ENCODE assay signal across 12 cellular contexts in the genomic region with DNA sequence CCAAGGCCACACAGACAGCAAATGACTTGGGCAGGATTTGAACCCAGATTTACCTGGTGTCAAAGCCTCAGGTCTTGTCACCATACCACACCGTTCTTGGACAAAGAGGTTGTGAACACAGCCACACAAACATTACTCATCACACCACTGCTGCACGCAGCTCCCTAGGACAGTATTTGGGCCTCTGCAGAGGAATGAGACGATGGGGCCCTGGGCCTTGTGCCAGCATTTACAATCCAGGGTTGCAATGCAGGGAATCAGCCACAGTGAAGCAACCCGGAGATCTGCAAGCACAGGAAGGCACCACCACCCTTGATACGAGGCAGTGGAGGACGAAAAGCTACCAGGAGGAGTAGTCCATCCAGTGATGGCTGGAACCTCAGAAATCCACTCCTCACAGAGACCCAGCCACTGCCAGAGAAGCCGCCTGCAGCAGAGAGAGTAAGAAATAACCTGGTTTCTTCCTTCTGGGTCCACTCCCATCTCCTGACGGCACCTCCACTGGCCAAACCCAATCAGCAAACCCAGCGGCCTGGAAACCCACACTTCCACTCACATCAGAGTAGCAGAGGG. TPM values are rescaled to one million over a fixed set of nuclear protein-coding genes. Genes with fewer than 3 reads are reported as not detected.
DNase-seq lines count a peak whose midpoint lies in the region; ATAC-seq and TF ChIP-seq lines count a peak whose summit lies in the region.
"Had no signal": no experiment of that assay in that cellular context is flagged by ENCODE, and none has a peak within 500 bp of the region (broad histone marks: within the 10 kb centered on the region; RNA-seq: fewer than 3 reads in every experiment).

No MANE protein-coding gene starts in this region.

- peak overlapping the region; percentile 90 for H2BK20ac ChIP-seq in IMR-90 (ENCODE audit: low read depth, low read length)

- dilution Hi-C loops in IMR-90 (cut with HindIII; ENCODE audit: low sequenced_read_pairs, unreplicated experiment): no loop called here

- H3K36me3 Mint-ChIP-seq in chondrocyte (ENCODE audit: low read depth): no peaks in the 10 kb centered on the region
- no peaks in the 10 kb centered on the region for H3K36me3 Mint-ChIP-seq in nephron (ENCODE audit: low read depth)
- H3K36me3 Mint-ChIP-seq: natural killer cell treated with Interleukin-12 subunit alpha and Interleukin-12 subunit beta and Interleukin-15 and Interleukin-18, amount 100 ng/mL, for 72 hours had no signal

- H3K27me3 Mint-ChIP-seq in chondrocyte (ENCODE audit: low read depth) (no peaks in the 10 kb centered on the region), nephron (ENCODE audit: low read depth) (peaks cover 29% of the 10 kb centered on the region)

- H3K14ac ChIP-seq in IMR-90 (replicated peaks; ENCODE audit: low read depth, low read length): peak overlapping the region; percentile 78

- H3K56ac ChIP-seq in IMR-90 (ENCODE audit: extremely low read depth, insufficient read depth, low read length): peak overlapping the region; percentile 46; the same call in 1 of the 2 replicates

- H3K9me3 Mint-ChIP-seq in chondrocyte (ENCODE audit: low read depth) (no peaks in the 10 kb centered on the region), nephron (no peaks in the 10 kb centered on the region)
- H3K9me3 Mint-ChIP-seq: natural killer cell treated with Interleukin-12 subunit alpha and Interleukin-12 subunit beta and Interleukin-15 and Interleukin-18, amount 100 ng/mL, for 72 hours; stimulated activated naive CD8-positive, alpha-beta T cell treated with anti-CD3 and anti-CD28 coated beads, Interleukin-15, Interleukin-2, amounts not matched to agents 100 ng/mL and 50 ng/mL, for 24 hours had no signal

- peak overlapping the region; percentile 78 for H2AFZ ChIP-seq in IMR-90 (replicated peaks; ENCODE audit: low read length, poor library complexity)

- H3K9me3 ChIP-seq in IMR-90 (ENCODE audit: control insufficient read depth, insufficient read depth, low read length): no peaks in the 10 kb centered on the region

- H4K91ac ChIP-seq in IMR-90 (ENCODE audit: insufficient read depth, low read depth, low read length): peak overlapping the region; percentile 91

- no peak for TF ChIP-seq CTCF in BJ (IDR thresholded peaks at IDR 0.05; ENCODE audit: insufficient read depth, low read depth, low read length)
- no peak for TF ChIP-seq CTCF in IMR-90 (conservative IDR thresholded peaks at IDR 0.05; ENCODE audit: low read depth, low read length)
- TF ChIP-seq CTCF in chondrocyte (IDR thresholded peaks at IDR 0.05): no peak
- TF ChIP-seq CTCF in nephron (IDR thresholded peaks at IDR 0.05; ENCODE audit: unreplicated experiment in 3 of 3): no peak

- peaks cover 18% of the 10 kb centered on the region for H3K9me1 ChIP-seq in IMR-90 (ENCODE audit: insufficient read depth, low read length)

- peak; percentile 31; the same call in 1 of the 2 replicates for TF ChIP-seq RAD21 in IMR-90 (IDR thresholded peaks at IDR 0.05; ENCODE audit: low read length)

- peaks cover 0 to 28% of the 10 kb centered on the region in 2 experiments; a peak in 2 of 4 replicates for H3K79me1 ChIP-seq in IMR-90 (ENCODE audit: low read depth in 1 of 2, low read length in 2 of 2)

- CTCF ChIA-PET in BJ (lab: Yijun Ruan, JAX) (no interaction called here), IMR-90 (lab: Yijun Ruan, JAX) (interaction anchor here (0.6 to 0.8 kb wide), 3 partner anchors 23 to 103 kb away, joined by 3 to 5 read pairs (median 3); no protein-coding TSS in a partner anchor)

- H3K18ac ChIP-seq in IMR-90 (ENCODE audit: low read depth, low read length): peak overlapping the region; percentile 84

- peak overlapping the region; percentile 92 for H3K4ac ChIP-seq in IMR-90 (ENCODE audit: low read depth, low read length)

- DNase-seq in BJ (ENCODE audit: low read depth): peak; percentile 47
- peak; percentile 91 for DNase-seq in IMR-90
- no peak for DNase-seq in chondrocyte (ENCODE audit: low spot score)
- no peak for DNase-seq in NCI-H2107 treated with DMSO at 0.1 percent for 48 hours (lab: John Stamatoyannopoulos, UW; ENCODE audit: unreplicated experiment)
- DNase-seq: activated CD4-positive, alpha-beta T cell treated with anti-CD3 and anti-CD28 coated beads for 48 hours; Kasumi-1 had no signal

- BruUV-seq in IMR-90 (replicated peaks; lab: Mats Ljungman, UMichigan): no TSS peak

- H3K4me1 ChIP-seq in IMR-90 (ENCODE audit: control insufficient read depth, insufficient read depth, low read length): peaks cover 16% of the 10 kb centered on the region

- peak overlapping the region; percentile 32; the same call in 2 of the 3 replicates for H2BK15ac ChIP-seq in IMR-90 (ENCODE audit: low read depth, low read length)

- peak overlapping the region; percentile 71 for H3K27ac ChIP-seq in IMR-90 (ENCODE audit: insufficient read depth, low read length)

- peaks cover 2% of the 10 kb centered on the region for H4K20me1 ChIP-seq in IMR-90 (ENCODE audit: insufficient read depth, low read length)

- in situ Hi-C loops in IMR-90 (cut with MboI; ENCODE audit: low sequenced_read_pairs): loop anchor here (5.0 kb wide), 1 partner anchor 281 kb away; no protein-coding TSS in a partner anchor

- H4K5ac ChIP-seq in IMR-90 (ENCODE audit: low read depth, low read length): peak overlapping the region; percentile 71

- ATAC-seq in IMR-90 (ENCODE audit: low read depth) (peak; percentile 13), HG03571 (IDR thresholded peaks at IDR 0.05; ENCODE audit: unreplicated experiment) (no peak), HG03460 (IDR thresholded peaks at IDR 0.05; ENCODE audit: unreplicated experiment) (no peak), GM18502 (IDR thresholded peaks at IDR 0.05; ENCODE audit: poor library complexity, unreplicated experiment) (no peak)
- ATAC-seq: natural killer cell treated with Interleukin-12 subunit alpha and Interleukin-12 subunit beta and Interleukin-15 and Interleukin-18, amount 100 ng/mL, for 72 hours had no signal

- 13% methylated on average over 5 of the region's 9 CpGs; no CpG with 5 or more reads in 1 of the 2 experiments for WGBS in IMR-90 (ENCODE audit: extremely low coverage in 2 of 2, insufficient read length in 1 of 2), 2 experiments

- peak overlapping the region; percentile 11 to 75; a peak in 3 of 4 replicates for H4K8ac ChIP-seq in IMR-90 (ENCODE audit: low read depth in 2 of 2, low read length in 2 of 2)

- peak overlapping the region; percentile 82 for H2AK9ac ChIP-seq in IMR-90 (replicated peaks; ENCODE audit: low read depth, low read length, poor library complexity)

- H3K4me3 Mint-ChIP-seq in chondrocyte (ENCODE audit: unreplicated experiment) (no peak overlapping the region), nephron (peak overlapping the region; percentile 1 to 69 (median 52))
- H3K4me3 Mint-ChIP-seq: natural killer cell treated with Interleukin-12 subunit alpha and Interleukin-12 subunit beta and Interleukin-15 and Interleukin-18, amount 100 ng/mL, for 72 hours; stimulated activated naive CD8-positive, alpha-beta T cell treated with anti-CD3 and anti-CD28 coated beads, Interleukin-15, Interleukin-2, amounts not matched to agents 100 ng/mL and 50 ng/mL, for 24 hours had no signal

- H3K36me3 ChIP-seq in BJ (ENCODE audit: control insufficient read depth, insufficient read depth, low read length) (peaks cover 1% of the 10 kb centered on the region; the same call in 1 of the 2 replicates), IMR-90 (ENCODE audit: control insufficient read depth, insufficient read depth, low read length) (no peaks in the 10 kb centered on the region)

- peak overlapping the region; percentile 85 for H2BK5ac ChIP-seq in IMR-90 (ENCODE audit: low read depth, low read length, poor library complexity, severe bottlenecking)

- H3K9ac ChIP-seq in IMR-90 (ENCODE audit: low read depth, low read length): peak overlapping the region; percentile 11

- peak overlapping the region; percentile 52 for H3K4me2 ChIP-seq in IMR-90 (ENCODE audit: low read depth, low read length)

- no peak for TF ChIP-seq POLR2A in IMR-90 (IDR thresholded peaks at IDR 0.05; ENCODE audit: low read depth, low read length)

- H2BK120ac ChIP-seq in IMR-90 (ENCODE audit: low read depth, low read length): peak overlapping the region; percentile 89

- H3K23ac ChIP-seq in IMR-90 (ENCODE audit: low read depth, low read length): peak overlapping the region; percentile 39; the same call in 1 of the 2 replicates

- H3K4me1 Mint-ChIP-seq in chondrocyte (ENCODE audit: low read depth) (peaks cover 26% of the 10 kb centered on the region), nephron (peaks cover 24% of the 10 kb centered on the region)

- H3K27ac Mint-ChIP-seq in chondrocyte (ENCODE audit: unreplicated experiment) (peak overlapping the region; percentile 67), nephron (no peak overlapping the region)
- H3K27ac Mint-ChIP-seq: natural killer cell treated with Interleukin-12 subunit alpha and Interleukin-12 subunit beta and Interleukin-15 and Interleukin-18, amount 100 ng/mL, for 72 hours; stimulated activated naive CD8-positive, alpha-beta T cell treated with anti-CD3 and anti-CD28 coated beads, Interleukin-15, Interleukin-2, amounts not matched to agents 100 ng/mL and 50 ng/mL, for 24 hours had no signal

- POLR2A ChIA-PET in BJ (lab: Charles Lee) (interaction anchor here (0.6 kb wide), 1 partner anchor 1920 kb away, joined by 3 read pairs; no protein-coding TSS in a partner anchor), IMR-90 (lab: Charles Lee; ENCODE audit: unreplicated experiment) (no interaction called here)

- H3K27me3 ChIP-seq in BJ (ENCODE audit: control insufficient read depth, insufficient read depth, low read length) (no peaks in the 10 kb centered on the region), IMR-90 (ENCODE audit: control insufficient read depth, insufficient read depth, low read length) (no peaks in the 10 kb centered on the region)

- H2AK5ac ChIP-seq in IMR-90 (ENCODE audit: low read depth, low read length): peak overlapping the region; percentile 93

- intact Hi-C loops in IMR-90 (cut with micrococcal nuclease): no loop called here

- H3K4me3 ChIP-seq in BJ (ENCODE audit: low read depth, low read length): no peak overlapping the region
- H3K4me3 ChIP-seq in IMR-90 (ENCODE audit: insufficient read depth, low read depth, low read length): no peak overlapping the region

TF ChIP-seq in IMR-90, 13 proteins besides CTCF, POLR2A, EP300 and RAD21 (continues in another document):
- no peak for TF ChIP-seq MAFK (IDR thresholded peaks at IDR 0.05; ENCODE audit: low read depth, low read length)
- no peak for TF ChIP-seq FOS (IDR thresholded peaks at IDR 0.05; ENCODE audit: low read depth, low read length)

RNA-seq across cellular contexts. Expression of a gene that starts 3.7 kb away (rescaled TPM):
- polyA plus RNA-seq in BJ (2011; rRNA removed) (28.2 and 29.8 TPM in 2 replicates), IMR-90 (2012; rRNA removed) (44.7 and 45.3 TPM in 2 replicates)
- 43.7 and 64.0 TPM in 2 replicates for polyA minus RNA-seq in BJ (2011; rRNA and poly(A)+ RNA removed)
- total RNA-seq in IMR-90 (2012; rRNA removed) (29.0 and 38.6 TPM in 2 replicates), chondrocyte (43.9 to 54.4 TPM (median 50.8 TPM) in 3 replicates)
- polyA plus RNA-seq in IMR-90 (2012; cell fraction: cytosol; rRNA removed): 26.0 and 32.1 TPM in 2 replicates
- 165 and 175 TPM in 2 replicates for polyA plus RNA-seq in IMR-90 (2012; cell fraction: nucleus; rRNA removed; ENCODE audit: low replicate concordance)

Comparison
In these comparisons a context has a peak if more than half of its experiments do, and no peak if none do; other contexts are left out.
1. DNase-seq: peak in BJ (single experiment) and IMR-90 (single experiment); none in chondrocyte (single experiment) and NCI-H2107 treated with DMSO at 0.1 percent for 48 hours (single experiment).